ENCODE assay signal across 1 cellular context in the genomic region with DNA sequence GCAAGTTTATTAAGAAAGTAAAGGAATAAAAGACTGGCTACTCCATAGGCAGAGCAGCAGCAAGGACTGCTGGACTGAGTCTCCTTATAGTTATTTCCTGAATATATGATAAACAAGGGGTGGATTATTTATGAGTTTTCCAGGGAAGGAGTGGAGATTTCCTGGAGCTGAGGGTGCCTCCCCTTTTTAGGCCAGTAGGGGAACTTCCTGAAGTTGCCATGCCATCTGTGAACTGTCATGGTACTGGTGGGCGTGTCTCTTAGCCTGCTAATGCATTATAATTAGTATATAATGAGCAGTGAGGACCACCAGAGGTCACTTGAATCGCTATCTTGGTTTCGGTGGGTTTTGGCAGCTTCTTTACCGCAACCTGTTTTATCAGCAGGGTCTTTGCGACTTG.
TF ChIP-seq lines count a peak whose summit lies in the region.

No MANE protein-coding gene starts in this region.

TF ChIP-seq in HCT116, 20 proteins besides CTCF, POLR2A, EP300 and RAD21:
- TF ChIP-seq REST (IDR thresholded peaks at IDR 0.05; ENCODE audit: low read depth) (no peak), YY1 (IDR thresholded peaks at IDR 0.05; ENCODE audit: extremely low read depth, insufficient replicate concordance, low read depth, low read length) (no peak)
TF ChIP-seq in HCT116: peak in this region for 0.
